ENCODE assay signal across 13 cellular contexts in genomic region chr1:244436336-244437102, GRCh38. TPM values are rescaled to one million over a fixed set of nuclear protein-coding genes. Genes with fewer than 3 reads are reported as not detected.
DNase-seq lines count a peak whose midpoint lies in the region; TF ChIP-seq lines count a peak whose summit lies in the region.
"Had no signal": no experiment of that assay in that cellular context is flagged by ENCODE, and none has a peak within 500 bp of the region (broad histone marks: within the 10 kb centered on the region; RNA-seq: fewer than 3 reads in every experiment).

No MANE protein-coding gene starts in this region.

- no peak overlapping the region for H2AFZ ChIP-seq in neural progenitor cell (replicated peaks)

- peaks cover 10% of the 10 kb centered on the region for H3F3A ChIP-seq in neural progenitor cell (ENCODE audit: low read depth)

- H3K4me1 ChIP-seq in breast epithelium: no peaks in the 10 kb centered on the region
- peaks cover 30% of the 10 kb centered on the region for H3K4me1 ChIP-seq in vagina
- H3K4me1 ChIP-seq in neural progenitor cell: peaks cover 11% of the 10 kb centered on the region

- CTCF ChIA-PET in MCF 10A (lab: Yijun Ruan, JAX): interaction anchor here (0.5 to 1.5 kb wide), 6 partner anchors 8 to 508 kb away, joined by 3 to 7 read pairs (median 4); no protein-coding TSS in a partner anchor

- H3K9me3 ChIP-seq in breast epithelium (no peaks in the 10 kb centered on the region), vagina (no peaks in the 10 kb centered on the region), neural progenitor cell (ENCODE audit: low read depth) (no peaks in the 10 kb centered on the region)

- H3K4me3 ChIP-seq in breast epithelium (no peak overlapping the region), fibroblast of the aortic adventitia (ENCODE audit: low read depth, low read length) (no peak overlapping the region), vagina (no peak overlapping the region), neural progenitor cell (no peak overlapping the region)

- intact Hi-C loops in MCF 10A (cut with micrococcal nuclease) (no loop called here), breast epithelium (cut with DNase I; ENCODE audit: low total_unique reads) (no loop called here), vagina (cut with DNase I) (no loop called here)

- H3K27ac ChIP-seq in breast epithelium (no peak overlapping the region), temporal lobe (ENCODE audit: low read depth, low read length) (peak overlapping the region; percentile 72), vagina (no peak overlapping the region), neural progenitor cell (no peak overlapping the region)

- H3K9ac ChIP-seq in neural progenitor cell: no peak overlapping the region

- H3K27me3 ChIP-seq in breast epithelium (no peaks in the 10 kb centered on the region), vagina (no peaks in the 10 kb centered on the region), neural progenitor cell (no peaks in the 10 kb centered on the region)

- H3K4me1 Mint-ChIP-seq in MCF 10A (ENCODE audit: insufficient read depth, unreplicated experiment) (peaks cover 59% of the 10 kb centered on the region), neural progenitor cell (no peaks in the 10 kb centered on the region)
- H3K4me1 Mint-ChIP-seq in activated naive CD8-positive, alpha-beta T cell treated with anti-CD3 and anti-CD28 coated beads for 36 hours: peaks cover 32% of the 10 kb centered on the region
- H3K4me1 Mint-ChIP-seq: nephron had no signal

- H3K27me3 Mint-ChIP-seq in MCF 10A (ENCODE audit: insufficient read depth, unreplicated experiment) (no peaks in the 10 kb centered on the region), neural progenitor cell (ENCODE audit: insufficient read depth, low read depth) (no peaks in the 10 kb centered on the region)
- H3K27me3 Mint-ChIP-seq in activated naive CD8-positive, alpha-beta T cell treated with anti-CD3 and anti-CD28 coated beads for 36 hours: no peaks in the 10 kb centered on the region

- no peaks in the 10 kb centered on the region for H3K36me3 ChIP-seq in breast epithelium
- peaks cover 0 to 17% of the 10 kb centered on the region in 2 donors for H3K36me3 ChIP-seq in vagina
- H3K36me3 ChIP-seq in neural progenitor cell: peaks cover 7% of the 10 kb centered on the region

- H3K79me2 ChIP-seq in neural progenitor cell (ENCODE audit: low read depth): peaks cover 39% of the 10 kb centered on the region

- H3K4me3 Mint-ChIP-seq in MCF 10A (ENCODE audit: unreplicated experiment): peak overlapping the region; percentile 55
- no peak overlapping the region for H3K4me3 Mint-ChIP-seq in activated naive CD8-positive, alpha-beta T cell treated with anti-CD3 and anti-CD28 coated beads for 36 hours
- no peak overlapping the region for H3K4me3 Mint-ChIP-seq in neural progenitor cell
- H3K4me3 Mint-ChIP-seq: nephron had no signal

- peaks cover 54% of the 10 kb centered on the region for H3K36me3 Mint-ChIP-seq in MCF 10A (ENCODE audit: insufficient read depth, unreplicated experiment)
- H3K36me3 Mint-ChIP-seq in activated naive CD8-positive, alpha-beta T cell treated with anti-CD3 and anti-CD28 coated beads for 36 hours: peaks cover 35% of the 10 kb centered on the region
- H3K36me3 Mint-ChIP-seq in neural progenitor cell: peaks cover 14% of the 10 kb centered on the region

- H3K27ac Mint-ChIP-seq in MCF 10A (ENCODE audit: low read depth, unreplicated experiment) (peak overlapping the region; percentile 76), neural progenitor cell (no peak overlapping the region)
- peak overlapping the region; percentile 97 for H3K27ac Mint-ChIP-seq in activated naive CD8-positive, alpha-beta T cell treated with anti-CD3 and anti-CD28 coated beads for 36 hours
- H3K27ac Mint-ChIP-seq: nephron had no signal

- DNase-seq in MCF 10A (ENCODE audit: unreplicated experiment) (peak; percentile 55), breast epithelium (ENCODE audit: low spot score in 2 of 2) (no peak), fibroblast of the aortic adventitia (ENCODE audit: low read depth) (peak; percentile 73), vagina (ENCODE audit: extremely low spot score in 2 of 2) (no peak), neural progenitor cell (ENCODE audit: low spot score) (no peak)
- no peak for DNase-seq in activated naive CD8-positive, alpha-beta T cell treated with anti-CD3 and anti-CD28 coated beads for 36 hours
- DNase-seq in stimulated activated CD4-positive, alpha-beta T cell treated with anti-CD3 and anti-CD28 coated beads, Interleukin-2, amount 100 ng/mL, for 48 hours: no peak
- DNase-seq: central memory CD4-positive, alpha-beta T cell; Karpas-422; kidney; stimulated activated CD8-positive, alpha-beta memory T cell treated with anti-CD3 and anti-CD28 coated beads, Interleukin-4, amount 100 ng/mL, for 48 hours had no signal

- peaks cover 6% of the 10 kb centered on the region for H3K9me3 Mint-ChIP-seq in MCF 10A (ENCODE audit: unreplicated experiment)
- H3K9me3 Mint-ChIP-seq in activated naive CD8-positive, alpha-beta T cell treated with anti-CD3 and anti-CD28 coated beads for 36 hours: no peaks in the 10 kb centered on the region
- H3K9me3 Mint-ChIP-seq in neural progenitor cell: no peaks in the 10 kb centered on the region
- H3K9me3 Mint-ChIP-seq: nephron had no signal

- TSS peak; percentile 25 for BruUV-seq in MCF 10A (replicated peaks; lab: Mats Ljungman, UMichigan)

- H3K4me2 ChIP-seq in neural progenitor cell: no peak overlapping the region

- H4K20me1 ChIP-seq in neural progenitor cell (ENCODE audit: low read depth): peaks cover 6% of the 10 kb centered on the region

- TF ChIP-seq POLR2A in breast epithelium (IDR thresholded peaks at IDR 0.05) (no peak), vagina (IDR thresholded peaks at IDR 0.05) (no peak)

- POLR2A ChIA-PET in MCF 10A (lab: Yijun Ruan, JAX): interaction anchor here (1.0 to 3.6 kb wide), 8 partner anchors 9 to 114 kb away, joined by 3 to 61 read pairs (median 6); partner anchors contain the start of gene ADSS2

- TF ChIP-seq CTCF in MCF 10A (IDR thresholded peaks at IDR 0.05; ENCODE audit: unreplicated experiment) (no peak), breast epithelium (IDR thresholded peaks at IDR 0.05) (no peak), fibroblast of the aortic adventitia (IDR thresholded peaks at IDR 0.05; ENCODE audit: insufficient read depth, low read length) (no peak), vagina (IDR thresholded peaks at IDR 0.05) (no peak), neural progenitor cell (IDR thresholded peaks at IDR 0.05) (no peak)

RNA-seq across cellular contexts. Expression of gene ADSS2, which starts 15.2 kb away (rescaled TPM):
- 72.8 and 87.5 TPM in 2 replicates for total RNA-seq in MCF 10A (2022)
- 10 to 100 TPM; 26.9 to 66.6 (median 52.8) TPM for total RNA-seq in breast epithelium
- total RNA-seq in activated naive CD8-positive, alpha-beta T cell treated with anti-CD3 and anti-CD28 coated beads for 36 hours: 10 to 100 TPM; 66.1 to 67.8 TPM
- 51.2 and 60.8 TPM in 2 replicates for total RNA-seq in fibroblast of the aortic adventitia (ENCODE audit: low replicate concordance)
- total RNA-seq in temporal lobe: 46.0 TPM
- total RNA-seq in vagina: 38.1 TPM
- 109 and 181 TPM in 2 replicates for total RNA-seq in neural progenitor cell (ENCODE audit: low replicate concordance)

RNA-seq across cellular contexts. Expression of gene CATSPERE, which starts 24.6 kb away (rescaled TPM):
- 1.2 and 2.1 TPM in 2 replicates for total RNA-seq in MCF 10A (2022)
- 1 to 10 TPM; 1.3 to 3.2 (median 2.0) TPM for total RNA-seq in breast epithelium
- total RNA-seq in activated naive CD8-positive, alpha-beta T cell treated with anti-CD3 and anti-CD28 coated beads for 36 hours: under 1 TPM; 0.38 to 0.45 TPM
- 0.49 and 1.1 TPM in 2 replicates for total RNA-seq in fibroblast of the aortic adventitia (ENCODE audit: low replicate concordance)
- 1.2 TPM for total RNA-seq in temporal lobe
- 0.98 TPM for total RNA-seq in vagina
- 0.86 and 1.1 TPM in 2 replicates for total RNA-seq in neural progenitor cell (ENCODE audit: low replicate concordance)

Comparison
In these comparisons a context has a peak if more than half of its experiments do, and no peak if none do; other contexts are left out.
1. DNase-seq: peak in MCF 10A (single experiment) and fibroblast of the aortic adventitia (single experiment); none in breast epithelium (0 of 2), activated naive CD8-positive, alpha-beta T cell treated with anti-CD3 and anti-CD28 coated beads for 36 hours (single experiment), stimulated activated CD4-positive, alpha-beta T cell treated with anti-CD3 and anti-CD28 coated beads, Interleukin-2, amount 100 ng/mL, for 48 hours (0 of 2), vagina (0 of 2) and neural progenitor cell (single experiment).